ENCODE assay signal across 24 cellular contexts in the genomic region with DNA sequence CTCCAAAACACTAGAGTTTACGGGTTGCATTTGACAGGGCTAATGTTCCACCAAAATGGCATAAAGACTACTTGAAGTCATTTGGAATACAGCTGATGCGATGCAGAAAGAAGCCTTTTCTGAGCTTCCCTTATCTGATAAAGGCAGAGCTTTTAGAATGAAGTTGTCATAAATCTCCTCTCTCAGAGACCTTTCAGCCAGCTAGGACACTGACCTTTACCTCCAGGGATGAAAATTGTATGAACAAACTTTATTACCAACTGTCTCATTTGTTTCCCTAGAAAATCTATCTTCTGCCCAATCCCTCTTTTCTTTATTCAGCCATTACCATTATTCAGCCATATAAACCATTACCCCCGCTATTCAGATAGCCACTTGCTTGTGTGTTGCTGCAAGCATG.
"Had no signal": no experiment of that assay in that cellular context is flagged by ENCODE, and none has a peak within 500 bp of the region (broad histone marks: within the 10 kb centered on the region; RNA-seq: fewer than 3 reads in every experiment).

No MANE protein-coding gene starts in this region.

- H3K4me3 ChIP-seq: gastroesophageal sphincter, heart left ventricle, left lung, prostate gland, right atrium auricular region, stomach, thyroid gland, vagina had no signal

- H3K27ac ChIP-seq: foreskin keratinocyte, gastroesophageal sphincter, heart left ventricle, left lung, prostate gland, right atrium auricular region, stomach, thyroid gland, vagina had no signal

- H3K27me3 ChIP-seq: gastroesophageal sphincter, heart left ventricle, left lung, right atrium auricular region, stomach, thyroid gland, vagina had no signal

- H3K9me3 ChIP-seq: gastroesophageal sphincter, heart left ventricle, left lung, prostate gland, right atrium auricular region, stomach, thyroid gland, vagina had no signal

- H3K36me3 ChIP-seq: gastroesophageal sphincter, heart left ventricle, left lung, prostate gland, right atrium auricular region, stomach, thyroid gland, vagina had no signal

- ATAC-seq: effector memory CD8-positive, alpha-beta T cell; foreskin keratinocyte; gastroesophageal sphincter; heart left ventricle; left cardiac atrium; left lung; naive thymus-derived CD8-positive, alpha-beta T cell; sciatic nerve; stimulated activated effector memory CD8-positive, alpha-beta T cell treated with anti-CD3 and anti-CD28 coated beads, Interleukin-12 subunit alpha, Interleukin-12 subunit beta, amount 100 ng/mL, for 72 hours had no signal

- H3K4me1 ChIP-seq: gastroesophageal sphincter, prostate gland, right atrium auricular region, thyroid gland, vagina had no signal

- DNase-seq: cortex of kidney; effector memory CD8-positive, alpha-beta T cell; erythroblast; foreskin keratinocyte; heart left ventricle; hippocampal formation; left cardiac atrium; left lung; mammary epithelial cell; naive thymus-derived CD8-positive, alpha-beta T cell; nephron progenitor cell; nucleus accumbens; stimulated activated CD4-positive, alpha-beta T cell treated with anti-CD3 and anti-CD28 coated beads, Interleukin-2, amount 100 ng/mL, for 24 hours; stimulated activated CD4-positive, alpha-beta T cell treated with anti-CD3 and anti-CD28 coated beads, Interleukin-4, amount 100 ng/mL, for 24 hours; stimulated activated naive CD4-positive, alpha-beta T cell treated with Interleukin-2 at 50 U/mL for 16 hours; stomach; thyroid gland; trophoblast cell had no signal
